Comparison of ENCODE assay signal across 22 cellular contexts in genomic region chr12:56769868-56770267, GRCh38. TPM values are rescaled to one million over a fixed set of nuclear protein-coding genes. Genes with fewer than 3 reads are reported as not detected.
"Had no signal": no experiment of that assay in that cellular context is flagged by ENCODE, and none has a peak within 500 bp of the region (broad histone marks: within the 10 kb centered on the region; RNA-seq: fewer than 3 reads in every experiment).

No MANE protein-coding gene starts in this region.

- H3K4me3 ChIP-seq: gastrocnemius medialis, heart left ventricle, mucosa of descending colon, stomach had no signal

- H3K9me3 Mint-ChIP-seq: activated T-cell treated with anti-CD3 and anti-CD28 coated beads, Interleukin-2, amount 50 U/mL, for 72 hours; naive B cell; stimulated activated effector memory CD8-positive, alpha-beta T cell treated with anti-CD3 and anti-CD28 coated beads, Interleukin-12 subunit alpha, Interleukin-12 subunit beta, amount 100 ng/mL, for 72 hours had no signal

- H3K27me3 ChIP-seq: gastrocnemius medialis, heart left ventricle, neutrophil, stomach had no signal

- DNase-seq: activated CD4-positive, alpha-beta T cell treated with anti-CD3 and anti-CD28 coated beads, Interleukin-2, amount 50 U/mL, for 4 hours; activated gamma-delta T cell treated with Interleukin-2 at 50 U/mL for 16 hours; activated T-cell treated with anti-CD3 and anti-CD28 coated beads, Interleukin-2, amount 50 U/mL, for 72 hours; cerebellar nuclear complex; cortex of kidney; effector CD4-positive, alpha-beta T cell; gastrocnemius medialis; heart left ventricle; kidney glomerular epithelial cell; left ventricle myocardium superior; mesenchymal stem cell; mucosa of descending colon; naive B cell; stimulated activated CD4-positive, alpha-beta T cell treated with anti-CD3 and anti-CD28 coated beads, Interleukin-15, amount 100 ng/mL, for 24 hours; stimulated activated CD4-positive, alpha-beta T cell treated with anti-CD3 and anti-CD28 coated beads, Interleukin-4, amount 100 ng/mL, for 1 hour; stomach; T-helper 2 cell; WERI-Rb-1 had no signal

- H3K27me3 Mint-ChIP-seq: activated naive CD8-positive, alpha-beta T cell; naive B cell had no signal

- H3K4me3 Mint-ChIP-seq: activated naive CD8-positive, alpha-beta T cell; activated T-cell treated with anti-CD3 and anti-CD28 coated beads, Interleukin-2, amount 50 U/mL, for 72 hours; naive B cell; stimulated activated effector memory CD8-positive, alpha-beta T cell treated with anti-CD3 and anti-CD28 coated beads, Interleukin-12 subunit alpha, Interleukin-12 subunit beta, amount 100 ng/mL, for 72 hours had no signal

- H3K4me1 Mint-ChIP-seq: stimulated activated effector memory CD8-positive, alpha-beta T cell treated with anti-CD3 and anti-CD28 coated beads, Interleukin-12 subunit alpha, Interleukin-12 subunit beta, amount 100 ng/mL, for 72 hours had no signal

- H3K9me3 ChIP-seq: gastrocnemius medialis, heart left ventricle, mucosa of descending colon, neutrophil, stomach had no signal

- H3K27ac Mint-ChIP-seq: activated naive CD8-positive, alpha-beta T cell; activated T-cell treated with anti-CD3 and anti-CD28 coated beads, Interleukin-2, amount 50 U/mL, for 72 hours; naive B cell; stimulated activated effector memory CD8-positive, alpha-beta T cell treated with anti-CD3 and anti-CD28 coated beads, Interleukin-12 subunit alpha, Interleukin-12 subunit beta, amount 100 ng/mL, for 72 hours had no signal

- H3K36me3 ChIP-seq: gastrocnemius medialis, heart left ventricle, neutrophil, stomach, WERI-Rb-1 had no signal

- H3K27ac ChIP-seq: gastrocnemius medialis, heart left ventricle, neutrophil, stomach, WERI-Rb-1 had no signal

- H3K4me1 ChIP-seq: gastrocnemius medialis, heart left ventricle had no signal

- H3K36me3 Mint-ChIP-seq: activated naive CD8-positive, alpha-beta T cell; naive B cell; stimulated activated effector memory CD8-positive, alpha-beta T cell treated with anti-CD3 and anti-CD28 coated beads, Interleukin-12 subunit alpha, Interleukin-12 subunit beta, amount 100 ng/mL, for 72 hours had no signal

RNA-seq across cellular contexts. Expression of gene HSD17B6, which starts 6.7 kb away (rescaled TPM):
- total RNA-seq: skeletal muscle tissue had no signal
